Comparison of ENCODE assay signal across 15 cellular contexts in the genomic region with DNA sequence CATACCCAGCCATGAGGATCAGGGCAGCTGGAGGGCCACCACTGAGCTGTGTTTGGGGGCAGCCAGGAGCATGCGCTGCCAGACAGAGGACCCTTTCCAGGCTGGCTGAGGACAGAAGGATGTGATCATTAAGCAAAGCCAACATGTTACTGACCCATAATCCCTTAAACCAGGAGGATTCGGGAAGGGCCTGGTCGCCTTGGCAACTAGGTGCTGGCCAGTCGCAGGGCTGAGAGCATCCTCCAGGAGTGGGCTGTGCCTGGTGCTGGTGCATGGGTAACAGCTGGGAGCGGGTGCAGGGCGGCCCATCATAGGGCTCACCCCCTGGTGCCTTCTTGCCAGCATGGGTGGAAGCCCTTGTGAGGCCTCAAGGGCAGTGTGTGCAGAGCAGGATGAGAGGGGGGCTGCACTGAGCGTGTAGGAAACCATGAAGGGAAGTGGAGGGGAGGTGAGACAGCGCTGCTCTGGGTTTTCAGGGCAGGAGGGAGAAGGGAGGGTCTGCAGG.
"Had no signal": no experiment of that assay in that cellular context is flagged by ENCODE, and none has a peak within 500 bp of the region (broad histone marks: within the 10 kb centered on the region; RNA-seq: fewer than 3 reads in every experiment).

No MANE protein-coding gene starts in this region.

- DNase-seq: activated CD4-positive, alpha-beta T cell treated with anti-CD3 and anti-CD28 coated beads, Interleukin-2, amount 50 U/mL, for 1 hour; activated CD8-positive, alpha-beta memory T cell treated with anti-CD3 and anti-CD28 coated beads for 24 hours; activated naive CD8-positive, alpha-beta T cell treated with anti-CD3 and anti-CD28 coated beads for 36 hours; anterior cingulate cortex; endodermal cell; erythroblast; mucosa of descending colon; naive thymus-derived CD4-positive, alpha-beta T cell; small intestine; stimulated activated naive CD8-positive, alpha-beta T cell treated with anti-CD3 and anti-CD28 coated beads, Interleukin-15, Interleukin-2, amounts not matched to agents 100 U/mL and 50 U/mL, for 24 hours; T-helper 2 cell; testis had no signal

- H3K4me3 ChIP-seq: gastroesophageal sphincter, mucosa of descending colon, right atrium auricular region, testis had no signal

- H3K27me3 ChIP-seq: right atrium auricular region, testis had no signal

- H3K27ac ChIP-seq: gastroesophageal sphincter, testis had no signal

- ATAC-seq: gastroesophageal sphincter; left lobe of liver; naive thymus-derived CD4-positive, alpha-beta T cell; stimulated activated naive CD8-positive, alpha-beta T cell treated with anti-CD3 and anti-CD28 coated beads, Interleukin-15, Interleukin-2, amounts not matched to agents 100 U/mL and 50 U/mL, for 24 hours had no signal
